8 cellular contexts compared by ENCODE assay signal in genomic region chr6:127516676-127517273, GRCh38. TPM values are rescaled to one million over a fixed set of nuclear protein-coding genes. Genes with fewer than 3 reads are reported as not detected.
DNase-seq lines count a peak whose midpoint lies in the region; ATAC-seq, FAIRE-seq and TF ChIP-seq lines count a peak whose summit lies in the region.

No MANE protein-coding gene starts in this region.

- in situ Hi-C loops in GM13977 (cut with MboI; ENCODE audit: low pct_unique_long_range_greater_than_20kb, low sequenced_read_pairs, unreplicated experiment) = no loop called here

- H3K4me3 ChIP-seq in A549 = peak overlapping the region; percentile 72

- WGBS in A549 (ENCODE audit: missing lambda C conversion rate) = 15% methylated on average over 6 of the region's 6 CpGs

- ATAC-seq in A549 = peak in 1 of 2 experiments; percentile 58; a peak in 3 of 6 replicates
- ATAC-seq in HG02870 (IDR thresholded peaks at IDR 0.05; ENCODE audit: unreplicated experiment) = peak; percentile 65

- peak; percentile 55 to 67 for DNase-seq in A549 (ENCODE audit: low read depth in 1 of 2, low spot score in 1 of 2)
- peak; percentile 66 for DNase-seq in GM13977 (ENCODE audit: low spot score)
- DNase-seq in NCI-H128 (lab: John Stamatoyannopoulos, UW; ENCODE audit: unreplicated experiment) = peak; percentile 75
- DNase-seq in T-helper 9 cell = peak; percentile 27
- DNase-seq in cerebellum (ENCODE audit: low spot score) = peak; percentile 79
- peak; percentile 37 to 38 for DNase-seq in stimulated activated CD4-positive, alpha-beta T cell treated with anti-CD3 and anti-CD28 coated beads, Interleukin-4, amount 100 ng/mL, for 4 hours

- no peak overlapping the region; a peak in 1 of 6 replicates for H3K27ac ChIP-seq in A549
- H3K27ac ChIP-seq in layer of hippocampus (ENCODE audit: low read depth, low read length) = peak overlapping the region; percentile 67

- TF ChIP-seq POLR2A in A549 (IDR thresholded peaks at IDR 0.05; ENCODE audit: low read length) = no peak

- TF ChIP-seq EP300 in A549 (IDR thresholded peaks at IDR 0.05) = no peak

- no peaks in the 10 kb centered on the region for H3K9me3 ChIP-seq in A549

- H3K4me1 ChIP-seq in A549 = peaks cover 26% of the 10 kb centered on the region

- H3K4me2 ChIP-seq in A549 = peak overlapping the region; percentile 88

- no peak for FAIRE-seq in A549 (lab: Jason Lieb, UNC)

- H3K27me3 ChIP-seq in layer of hippocampus (ENCODE audit: control insufficient read depth, insufficient read depth, low read length) = peaks cover 3% of the 10 kb centered on the region

- peak; percentile 63 for TF ChIP-seq CTCF in A549 (IDR thresholded peaks at IDR 0.05)
- TF ChIP-seq CTCF in GM13977 (IDR thresholded peaks at IDR 0.05; ENCODE audit: extremely low read depth, insufficient read depth, missing control alignments) = peak; percentile 73

- peak in 1 of 2 experiments; percentile 36; a peak in 2 of 5 replicates for TF ChIP-seq RAD21 in A549 (conservative IDR thresholded peaks at IDR 0.05 in 1 of 2, IDR thresholded peaks at IDR 0.05 in 1 of 2)

- POLR2A ChIA-PET in A549 (lab: Yijun Ruan, JAX) = no interaction called here

- CTCF ChIA-PET in A549 (lab: Yijun Ruan, JAX) = interaction anchor here (0.6 to 4.8 kb wide), 26 partner anchors 10 to 1319 kb away, joined by 3 to 34 read pairs (median 4); partner anchors contain the start of gene KIAA0408

TF ChIP-seq in A549, 52 proteins besides CTCF, POLR2A, EP300 and RAD21:
- TF ChIP-seq, protein P1, sequence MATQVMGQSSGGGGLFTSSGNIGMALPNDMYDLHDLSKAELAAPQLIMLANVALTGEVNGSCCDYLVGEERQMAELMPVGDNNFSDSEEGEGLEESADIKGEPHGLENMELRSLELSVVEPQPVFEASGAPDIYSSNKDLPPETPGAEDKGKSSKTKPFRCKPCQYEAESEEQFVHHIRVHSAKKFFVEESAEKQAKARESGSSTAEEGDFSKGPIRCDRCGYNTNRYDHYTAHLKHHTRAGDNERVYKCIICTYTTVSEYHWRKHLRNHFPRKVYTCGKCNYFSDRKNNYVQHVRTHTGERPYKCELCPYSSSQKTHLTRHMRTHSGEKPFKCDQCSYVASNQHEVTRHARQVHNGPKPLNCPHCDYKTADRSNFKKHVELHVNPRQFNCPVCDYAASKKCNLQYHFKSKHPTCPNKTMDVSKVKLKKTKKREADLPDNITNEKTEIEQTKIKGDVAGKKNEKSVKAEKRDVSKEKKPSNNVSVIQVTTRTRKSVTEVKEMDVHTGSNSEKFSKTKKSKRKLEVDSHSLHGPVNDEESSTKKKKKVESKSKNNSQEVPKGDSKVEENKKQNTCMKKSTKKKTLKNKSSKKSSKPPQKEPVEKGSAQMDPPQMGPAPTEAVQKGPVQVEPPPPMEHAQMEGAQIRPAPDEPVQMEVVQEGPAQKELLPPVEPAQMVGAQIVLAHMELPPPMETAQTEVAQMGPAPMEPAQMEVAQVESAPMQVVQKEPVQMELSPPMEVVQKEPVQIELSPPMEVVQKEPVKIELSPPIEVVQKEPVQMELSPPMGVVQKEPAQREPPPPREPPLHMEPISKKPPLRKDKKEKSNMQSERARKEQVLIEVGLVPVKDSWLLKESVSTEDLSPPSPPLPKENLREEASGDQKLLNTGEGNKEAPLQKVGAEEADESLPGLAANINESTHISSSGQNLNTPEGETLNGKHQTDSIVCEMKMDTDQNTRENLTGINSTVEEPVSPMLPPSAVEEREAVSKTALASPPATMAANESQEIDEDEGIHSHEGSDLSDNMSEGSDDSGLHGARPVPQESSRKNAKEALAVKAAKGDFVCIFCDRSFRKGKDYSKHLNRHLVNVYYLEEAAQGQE (IDR thresholded peaks at IDR 0.05) = no peak
- TF ChIP-seq, protein P2, sequence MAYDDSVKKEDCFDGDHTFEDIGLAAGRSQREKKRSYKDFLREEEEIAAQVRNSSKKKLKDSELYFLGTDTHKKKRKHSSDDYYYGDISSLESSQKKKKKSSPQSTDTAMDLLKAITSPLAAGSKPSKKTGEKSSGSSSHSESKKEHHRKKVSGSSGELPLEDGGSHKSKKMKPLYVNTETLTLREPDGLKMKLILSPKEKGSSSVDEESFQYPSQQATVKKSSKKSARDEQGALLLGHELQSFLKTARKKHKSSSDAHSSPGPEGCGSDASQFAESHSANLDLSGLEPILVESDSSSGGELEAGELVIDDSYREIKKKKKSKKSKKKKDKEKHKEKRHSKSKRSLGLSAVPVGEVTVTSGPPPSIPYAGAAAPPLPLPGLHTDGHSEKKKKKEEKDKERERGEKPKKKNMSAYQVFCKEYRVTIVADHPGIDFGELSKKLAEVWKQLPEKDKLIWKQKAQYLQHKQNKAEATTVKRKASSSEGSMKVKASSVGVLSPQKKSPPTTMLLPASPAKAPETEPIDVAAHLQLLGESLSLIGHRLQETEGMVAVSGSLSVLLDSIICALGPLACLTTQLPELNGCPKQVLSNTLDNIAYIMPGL (CRISPR knock-in tag; IDR thresholded peaks at IDR 0.05; ENCODE audit: borderline replicate concordance) = no peak
- no peak for TF ChIP-seq CBX2 (IDR thresholded peaks at IDR 0.05; ENCODE audit: borderline replicate concordance, low read depth)
- no peak for TF ChIP-seq TFCP2L1 (CRISPR knock-in tag; IDR thresholded peaks at IDR 0.05)
- no peak for TF ChIP-seq SMC3 (IDR thresholded peaks at IDR 0.05)
- peak; percentile 30 for TF ChIP-seq MAFK (IDR thresholded peaks at IDR 0.05; ENCODE audit: partially characterized antibody)
- no peak for TF ChIP-seq JUN (IDR thresholded peaks at IDR 0.05)
- no peak for TF ChIP-seq ELK1 (IDR thresholded peaks at IDR 0.05; ENCODE audit: low read depth, low read length)

RNA-seq across cellular contexts. Expression of gene KIAA0408, which starts 57.6 kb away (rescaled TPM):
- polyA plus RNA-seq in A549 (2011; rRNA removed) = 10.9 and 11.8 TPM in 2 replicates
- polyA plus RNA-seq in A549 (2012; cell fraction: cytosol; rRNA removed) = 1.6 and 1.9 TPM in 2 replicates
- polyA plus RNA-seq in A549 (2012; cell fraction: nucleus; rRNA removed) = 2.1 and 4.3 TPM in 2 replicates
- polyA plus RNA-seq in A549 (2017; fragmentation: RNase III; extraction: RNeasy Plus Mini Kit Qiagen cat#74134 plus additional on column Dnase treatment) = 2.7 to 3.0 TPM (median 2.9 TPM) in 3 replicates
- polyA minus RNA-seq in A549 (2011; rRNA and poly(A)+ RNA removed) = 2.7 and 3.3 TPM in 2 replicates
- 74.0 TPM for total RNA-seq in cerebellum

Comparison
In these comparisons a context has a peak if more than half of its experiments do, and no peak if none do; other contexts are left out.
1. DNase-seq: peak in every context shown above with its lines; median percentile 79 in cerebellum; 75 in NCI-H128; 66 in GM13977; 61 in A549; 38 in stimulated activated CD4-positive, alpha-beta T cell treated with anti-CD3 and anti-CD28 coated beads, Interleukin-4, amount 100 ng/mL, for 4 hours; 27 in T-helper 9 cell.